In the genomic region with DNA sequence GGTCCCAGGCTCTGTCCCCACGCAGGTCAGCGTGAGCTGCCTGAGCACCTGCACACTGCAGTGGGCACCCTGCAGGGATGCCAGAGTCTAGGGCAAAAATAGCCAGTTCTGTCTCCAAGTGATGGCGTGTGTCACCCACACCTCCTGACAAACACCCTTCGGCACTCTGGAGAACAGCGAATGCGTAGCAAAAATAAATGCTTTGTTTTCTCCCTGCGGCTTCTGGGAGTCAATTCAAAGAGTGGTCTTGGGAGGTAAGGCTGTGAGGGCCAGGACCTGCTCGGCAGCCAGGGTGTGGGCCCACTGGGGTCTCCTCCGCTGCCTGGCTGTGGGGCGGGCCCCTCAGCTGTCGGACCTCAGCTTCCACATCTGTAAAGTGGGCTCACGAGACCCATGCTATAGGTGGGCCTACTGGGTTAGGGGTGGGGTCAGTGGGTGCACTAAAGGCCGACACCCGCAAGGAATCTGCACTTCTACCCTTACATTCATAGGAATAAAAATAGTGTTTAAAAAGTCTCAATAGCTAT, we compare ENCODE assay signal across 18 cellular contexts. TPM values are rescaled to one million over a fixed set of nuclear protein-coding genes. Genes with fewer than 3 reads are reported as not detected.
"Had no signal": no experiment of that assay in that cellular context is flagged by ENCODE, and none has a peak within 500 bp of the region (broad histone marks: within the 10 kb centered on the region; RNA-seq: fewer than 3 reads in every experiment).

No MANE protein-coding gene starts in this region.

- DNase-seq: activated CD4-positive, alpha-beta memory T cell treated with anti-CD3 and anti-CD28 coated beads, Interleukin-2, amount 10 ng/mL, durations not matched to agents 7 days and 5 days; activated CD4-positive, alpha-beta T cell treated with anti-CD3 and anti-CD28 coated beads for 36 hours; activated naive CD4-positive, alpha-beta T cell treated with anti-CD3 and anti-CD28 coated beads, Interleukin-2, amount 10 ng/mL, durations not matched to agents 7 days and 5 days; activated T-cell treated with anti-CD3 and anti-CD28 coated beads, Interleukin-2, amount 50 U/mL, for 24 hours; erythroblast; immature natural killer cell; left colon; naive B cell; stimulated activated CD4-positive, alpha-beta T cell treated with anti-CD3 and anti-CD28 coated beads, Interleukin-15, amount 100 ng/mL, for 24 hours; stimulated activated CD4-positive, alpha-beta T cell treated with anti-CD3 and anti-CD28 coated beads, Interleukin-4, amount 100 ng/mL, for 1 hour; stimulated activated naive B cell treated with anti-CD40 and anti-IgM and Interleukin-4, amounts not matched to agents 10 μg/mL and 1 μg/mL and 100 μg/mL, for 72 hours; T-helper 17 cell; trophoblast cell had no signal

- H3K36me3 ChIP-seq: neural progenitor cell had no signal

- H3K27ac ChIP-seq: neural progenitor cell, parathyroid adenoma had no signal

- ATAC-seq: activated CD4-positive, alpha-beta T cell treated with anti-CD3 and anti-CD28 coated beads for 36 hours; left colon; stimulated activated naive B cell treated with anti-CD40 and anti-IgM and Interleukin-4, amounts not matched to agents 10 μg/mL and 1 μg/mL and 100 μg/mL, for 72 hours; T-helper 17 cell had no signal

- H3K4me3 ChIP-seq: neural progenitor cell, skin epidermis had no signal

- H3K27me3 ChIP-seq: neural progenitor cell had no signal

- H3K4me1 ChIP-seq: parathyroid adenoma had no signal

RNA-seq across cellular contexts. Expression of gene RASGEF1C, which starts 37.4 kb away (rescaled TPM):
- total RNA-seq: activated CD4-positive, alpha-beta memory T cell treated with anti-CD3 and anti-CD28 coated beads, Interleukin-2, amount 10 ng/mL, durations not matched to agents 7 days and 5 days; activated CD4-positive, alpha-beta T cell treated with anti-CD3 and anti-CD28 coated beads for 36 hours; bronchial epithelial cell; renal cortical epithelial cell; T-helper 17 cell had no signal
